Comparison of ENCODE assay signal across 8 cellular contexts in genomic region chr17:80415626-80416042, GRCh38. TPM values are rescaled to one million over a fixed set of nuclear protein-coding genes. Genes with fewer than 3 reads are reported as not detected.
DNase-seq lines count a peak whose midpoint lies in the region; ATAC-seq and TF ChIP-seq lines count a peak whose summit lies in the region.

No MANE protein-coding gene starts in this region.

- no peaks in the 10 kb centered on the region for H3K9me3 ChIP-seq in mesodermal cell (ENCODE audit: control insufficient read depth, low read length)

- H3K27me3 ChIP-seq in ACC112 (ENCODE audit: insufficient read depth, low read length) (no peaks in the 10 kb centered on the region), brain microvascular endothelial cell (replicated peaks) (no peaks in the 10 kb centered on the region)

- DNase-seq in brain microvascular endothelial cell: no peak
- no peak for DNase-seq in NCI-H1092 (lab: John Stamatoyannopoulos, UW)
- no peak for DNase-seq in SW 1271 (lab: John Stamatoyannopoulos, UW)
- DNase-seq in stimulated activated CD4-positive, alpha-beta T cell treated with anti-CD3 and anti-CD28 coated beads, Interleukin-1b, Interleukin-23, amount 100 ng/mL, for 48 hours: no peak

- TF ChIP-seq CTCF in brain microvascular endothelial cell (IDR thresholded peaks at IDR 0.05; ENCODE audit: low read depth, low read length, missing control alignments): no peak

- H3K4me1 ChIP-seq in ACC112 (ENCODE audit: control insufficient read depth, insufficient read depth, low read length, unreplicated experiment) (peaks cover 11% of the 10 kb centered on the region), mesodermal cell (ENCODE audit: control insufficient read depth, insufficient read depth, low read length, poor library complexity, severe bottlenecking) (no peaks in the 10 kb centered on the region)

- peak; percentile 6 for ATAC-seq in HG03045 (IDR thresholded peaks at IDR 0.05; ENCODE audit: unreplicated experiment)
- ATAC-seq in HG02885 (IDR thresholded peaks at IDR 0.05; ENCODE audit: poor library complexity, unreplicated experiment): no peak

- H3K79me2 ChIP-seq in ACC112 (ENCODE audit: control insufficient read depth, insufficient read depth, low read length, unreplicated experiment): peaks cover 9% of the 10 kb centered on the region

- H3K27ac ChIP-seq in ACC112 (ENCODE audit: low read depth, low read length) (peak overlapping the region; percentile 87), brain microvascular endothelial cell (peak overlapping the region; percentile 99), mesodermal cell (ENCODE audit: low read depth, low read length, severe bottlenecking) (peak overlapping the region; percentile 97)

- H3K36me3 ChIP-seq in ACC112 (ENCODE audit: insufficient read depth, low read length) (no peaks in the 10 kb centered on the region), brain microvascular endothelial cell (replicated peaks) (peaks cover 16% of the 10 kb centered on the region), mesodermal cell (ENCODE audit: control insufficient read depth, insufficient read depth, low read length) (peaks cover 22% of the 10 kb centered on the region)

- peak overlapping the region; percentile 98 for H3K4me3 ChIP-seq in ACC112 (ENCODE audit: low read depth, low read length)
- H3K4me3 ChIP-seq in brain microvascular endothelial cell (ENCODE audit: low read depth, low read length): peak overlapping the region; percentile 98
- H3K4me3 ChIP-seq in mesodermal cell (ENCODE audit: extremely low read depth, insufficient read depth, low read length, poor library complexity, severe bottlenecking): peak overlapping the region; percentile 92

- 6 to 8% methylated on average over 25 to 30 of the region's 36 CpGs for WGBS in mesodermal cell (ENCODE audit: insufficient coverage in 2 of 2), 2 experiments

- in situ Hi-C loops in brain microvascular endothelial cell (cut with HindIII; ENCODE audit: low pct_ligation_motif_present, low sequenced_read_pairs): no loop called here

- no peak overlapping the region for H2AFZ ChIP-seq in ACC112 (ENCODE audit: low read length, unreplicated experiment)

RNA-seq across cellular contexts. Expression of gene ENDOV, which starts 0.7 kb away (rescaled TPM):
- polyA plus RNA-seq in mesodermal cell (2013, experiment 1 of 2): 32.5 TPM
- polyA plus RNA-seq in mesodermal cell (2013, experiment 2 of 2): 25.2 TPM
